8 cellular contexts compared by ENCODE assay signal in the genomic region with DNA sequence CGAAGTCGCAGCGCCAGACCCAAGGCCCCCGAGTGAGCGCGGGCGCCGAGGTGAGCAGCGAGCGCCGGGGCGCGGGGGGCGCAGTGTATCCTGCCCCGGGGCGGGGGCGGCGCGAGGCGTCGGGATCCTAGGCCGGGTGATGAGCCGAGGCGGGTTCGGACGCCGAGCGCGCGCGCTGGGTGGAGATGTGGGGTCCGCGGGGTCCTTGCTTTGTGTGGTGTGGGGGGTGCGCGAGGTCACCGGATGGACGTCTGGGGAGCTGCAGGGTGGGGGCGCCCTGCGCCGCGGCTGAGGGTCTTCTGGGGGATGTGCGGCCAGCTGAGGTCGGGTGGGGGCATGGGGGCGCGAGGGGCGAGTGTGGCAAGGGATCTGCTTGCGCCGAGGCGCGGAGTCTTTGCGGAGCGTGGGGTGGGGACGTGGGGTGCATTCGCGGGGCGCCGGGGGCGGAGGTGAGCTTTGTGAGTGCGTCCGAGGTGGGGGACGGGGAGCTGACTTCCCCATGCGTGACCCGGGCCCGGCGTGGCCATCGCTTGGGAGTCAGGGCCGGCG. TPM values are rescaled to one million over a fixed set of nuclear protein-coding genes. Genes with fewer than 3 reads are reported as not detected.
DNase-seq lines count a peak whose midpoint lies in the region; ATAC-seq and TF ChIP-seq lines count a peak whose summit lies in the region.

No MANE protein-coding gene starts in this region.

- peak overlapping the region; percentile 84 to 95 (median 90) for H3K4me3 Mint-ChIP-seq in IgD-negative memory B cell

- POLR2A ChIA-PET in AG04449 (lab: Yijun Ruan, JAX), result interaction anchor here (0.6 to 2.0 kb wide), 11 partner anchors 10 to 276 kb away, joined by 3 to 10 read pairs (median 3); no protein-coding TSS in a partner anchor

- H3K4me1 Mint-ChIP-seq in IgD-negative memory B cell, result peaks cover 5 to 16% (median 11%) of the 10 kb centered on the region in 3 donors

- CTCF ChIA-PET in AG04449 (lab: Yijun Ruan, JAX), result interaction anchor here (0.7 to 2.8 kb wide), 18 partner anchors 10 to 354 kb away, joined by 3 to 32 read pairs (median 4); no protein-coding TSS in a partner anchor

- no peaks in the 10 kb centered on the region for H3K9me3 Mint-ChIP-seq in IgD-negative memory B cell

- no peak for DNase-seq in AG04449 (ENCODE audit: low read depth, low spot score)
- peak; percentile 45 for DNase-seq in activated T-cell treated with anti-CD3 and anti-CD28 coated beads for 48 hours (ENCODE audit: low read depth)
- no peak for DNase-seq in fibroblast of pulmonary artery (ENCODE audit: low read depth)
- DNase-seq in omental fat pad (ENCODE audit: low spot score), result no peak
- no peak for DNase-seq in NCI-H187 treated with DMSO at 0.1 percent for 48 hours (lab: John Stamatoyannopoulos, UW)
- DNase-seq in NCI-H2196 treated with DMSO at 0.1 percent for 48 hours (lab: John Stamatoyannopoulos, UW; ENCODE audit: unreplicated experiment), result no peak

- peaks cover 7% of the 10 kb centered on the region for H3K27me3 Mint-ChIP-seq in IgD-negative memory B cell

- peak overlapping the region; percentile 73 to 96 (median 88) for H3K27ac Mint-ChIP-seq in IgD-negative memory B cell

- peak; percentile 29 for ATAC-seq in GM19043 (IDR thresholded peaks at IDR 0.05; ENCODE audit: low read depth, unreplicated experiment)
- peak; percentile 22 for ATAC-seq in omental fat pad (ENCODE audit: low FRiP score)

- TF ChIP-seq CTCF in AG04449 (IDR thresholded peaks at IDR 0.05; ENCODE audit: insufficient read depth, low read length, missing control alignments), result no peak
- no peak for TF ChIP-seq CTCF in fibroblast of pulmonary artery (IDR thresholded peaks at IDR 0.05; ENCODE audit: low read length, missing control alignments)
- no peak for TF ChIP-seq CTCF in omental fat pad (IDR thresholded peaks at IDR 0.05)

- no peaks in the 10 kb centered on the region for H3K36me3 Mint-ChIP-seq in IgD-negative memory B cell

- H3K4me3 ChIP-seq in AG04449 (ENCODE audit: low read depth, low read length) (peak overlapping the region; percentile 76), fibroblast of pulmonary artery (replicated peaks; ENCODE audit: low read depth, low read length) (peak overlapping the region; percentile 73)

RNA-seq across cellular contexts. Expression of a gene that starts 0.6 kb away (rescaled TPM):
- 3.0 TPM for polyA plus RNA-seq in IgD-negative memory B cell
- total RNA-seq in omental fat pad, result 10 to 100 TPM in 1 of 4 donors, 1 to 10 TPM in 3; 6.7 to 30.6 (median 8.5) TPM
